Comparison of ENCODE assay signal across 1 cellular context in the genomic region with DNA sequence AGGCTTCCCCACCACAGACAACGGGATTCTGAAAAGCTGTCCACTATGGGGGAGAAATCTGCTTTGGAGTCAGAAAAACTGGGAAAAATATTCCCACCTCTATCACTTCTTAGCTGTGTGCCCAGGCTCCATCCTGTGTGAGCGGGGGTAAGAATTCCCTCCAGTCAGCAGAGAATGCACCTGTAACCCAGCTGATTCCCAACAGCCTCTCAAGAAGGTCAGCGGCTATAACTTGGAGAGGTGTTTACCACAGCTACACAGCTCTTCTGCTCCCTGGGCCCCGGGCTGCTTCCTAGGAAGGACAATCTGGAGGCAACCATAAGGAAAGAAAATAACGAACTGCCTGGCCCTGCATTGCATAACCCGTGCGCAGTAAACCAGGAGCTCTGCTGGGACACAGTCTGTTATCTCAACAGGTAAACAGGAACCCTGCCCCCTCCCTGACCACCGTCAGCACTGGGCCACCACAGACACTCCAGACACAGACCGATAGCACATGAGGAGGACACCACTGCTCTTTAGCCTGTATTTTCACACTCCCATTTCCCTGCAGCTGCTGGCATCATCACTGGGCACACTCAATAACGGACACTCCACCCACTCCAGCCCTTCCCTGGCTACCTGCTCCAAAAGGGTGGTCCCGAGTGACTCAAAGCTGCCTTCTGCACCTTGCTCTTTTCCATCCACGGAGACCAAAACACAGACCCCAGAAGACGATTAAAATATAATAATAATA.
TF ChIP-seq lines count a peak whose summit lies in the region.

No MANE protein-coding gene starts in this region.

TF ChIP-seq in K562, 482 proteins besides CTCF, POLR2A, EP300 and RAD21 (continued from another document):
- TF ChIP-seq ZNF76 (CRISPR knock-in tag; IDR thresholded peaks at IDR 0.05; ENCODE audit: borderline replicate concordance) (no peak), KDM1A (IDR thresholded peaks at IDR 0.05) (no peak), JUND (IDR thresholded peaks at IDR 0.05; ENCODE audit: borderline replicate concordance, low read depth, low read length) (peak; percentile 29; the same call in 1 of the 2 replicates), JUND (tag; IDR thresholded peaks at IDR 0.05; ENCODE audit: borderline replicate concordance, low read depth, low read length) (no peak), DIDO1 (tag; IDR thresholded peaks at IDR 0.05; ENCODE audit: low read depth) (no peak), ARID1B (IDR thresholded peaks at IDR 0.05) (0 out of 2 replicates have a peak, but pooled peaks have one; percentile 29), CTBP1 (IDR thresholded peaks at IDR 0.05; ENCODE audit: borderline replicate concordance) (peak; percentile 66; the same call in 1 of the 2 replicates), ZNF197 (CRISPR knock-in tag; IDR thresholded peaks at IDR 0.05; ENCODE audit: low read depth) (no peak)
- TF ChIP-seq, protein P1, sequence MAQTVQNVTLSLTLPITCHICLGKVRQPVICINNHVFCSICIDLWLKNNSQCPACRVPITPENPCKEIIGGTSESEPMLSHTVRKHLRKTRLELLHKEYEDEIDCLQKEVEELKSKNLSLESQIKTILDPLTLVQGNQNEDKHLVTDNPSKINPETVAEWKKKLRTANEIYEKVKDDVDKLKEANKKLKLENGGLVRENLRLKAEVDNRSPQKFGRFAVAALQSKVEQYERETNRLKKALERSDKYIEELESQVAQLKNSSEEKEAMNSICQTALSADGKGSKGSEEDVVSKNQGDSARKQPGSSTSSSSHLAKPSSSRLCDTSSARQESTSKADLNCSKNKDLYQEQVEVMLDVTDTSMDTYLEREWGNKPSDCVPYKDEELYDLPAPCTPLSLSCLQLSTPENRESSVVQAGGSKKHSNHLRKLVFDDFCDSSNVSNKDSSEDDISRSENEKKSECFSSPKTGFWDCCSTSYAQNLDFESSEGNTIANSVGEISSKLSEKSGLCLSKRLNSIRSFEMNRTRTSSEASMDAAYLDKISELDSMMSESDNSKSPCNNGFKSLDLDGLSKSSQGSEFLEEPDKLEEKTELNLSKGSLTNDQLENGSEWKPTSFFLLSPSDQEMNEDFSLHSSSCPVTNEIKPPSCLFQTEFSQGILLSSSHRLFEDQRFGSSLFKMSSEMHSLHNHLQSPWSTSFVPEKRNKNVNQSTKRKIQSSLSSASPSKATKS (CRISPR knock-in tag; IDR thresholded peaks at IDR 0.05) = no peak
- TF ChIP-seq, protein P2, sequence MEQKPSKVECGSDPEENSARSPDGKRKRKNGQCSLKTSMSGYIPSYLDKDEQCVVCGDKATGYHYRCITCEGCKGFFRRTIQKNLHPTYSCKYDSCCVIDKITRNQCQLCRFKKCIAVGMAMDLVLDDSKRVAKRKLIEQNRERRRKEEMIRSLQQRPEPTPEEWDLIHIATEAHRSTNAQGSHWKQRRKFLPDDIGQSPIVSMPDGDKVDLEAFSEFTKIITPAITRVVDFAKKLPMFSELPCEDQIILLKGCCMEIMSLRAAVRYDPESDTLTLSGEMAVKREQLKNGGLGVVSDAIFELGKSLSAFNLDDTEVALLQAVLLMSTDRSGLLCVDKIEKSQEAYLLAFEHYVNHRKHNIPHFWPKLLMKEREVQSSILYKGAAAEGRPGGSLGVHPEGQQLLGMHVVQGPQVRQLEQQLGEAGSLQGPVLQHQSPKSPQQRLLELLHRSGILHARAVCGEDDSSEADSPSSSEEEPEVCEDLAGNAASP (IDR thresholded peaks at IDR 0.05) = no peak
- TF ChIP-seq, protein P3, sequence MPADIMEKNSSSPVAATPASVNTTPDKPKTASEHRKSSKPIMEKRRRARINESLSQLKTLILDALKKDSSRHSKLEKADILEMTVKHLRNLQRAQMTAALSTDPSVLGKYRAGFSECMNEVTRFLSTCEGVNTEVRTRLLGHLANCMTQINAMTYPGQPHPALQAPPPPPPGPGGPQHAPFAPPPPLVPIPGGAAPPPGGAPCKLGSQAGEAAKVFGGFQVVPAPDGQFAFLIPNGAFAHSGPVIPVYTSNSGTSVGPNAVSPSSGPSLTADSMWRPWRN (IDR thresholded peaks at IDR 0.05; ENCODE audit: low read depth) = no peak
